In the genomic region with DNA sequence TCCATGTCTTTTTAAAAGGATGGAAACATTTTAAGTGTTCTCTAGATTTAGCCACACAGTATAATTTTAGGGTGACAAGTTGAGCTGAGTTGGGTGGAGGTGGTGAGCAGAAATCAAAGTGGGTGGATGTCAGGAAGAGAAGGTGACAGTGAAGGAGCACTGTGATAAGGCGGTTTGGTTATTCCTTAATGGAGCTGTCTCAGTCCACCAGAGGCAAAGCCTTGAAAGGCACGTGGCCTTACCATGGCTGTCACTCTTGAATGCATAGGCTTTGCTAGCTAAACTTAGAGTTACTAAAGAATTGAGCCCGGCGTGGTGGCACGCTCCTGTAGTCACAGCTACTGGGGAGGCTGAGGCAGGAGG, we compare ENCODE assay signal across 2 cellular contexts.
TF ChIP-seq lines count a peak whose summit lies in the region.

No MANE protein-coding gene starts in this region.

TF ChIP-seq in H1, 55 proteins besides CTCF, POLR2A, EP300 and RAD21:
- no peak for TF ChIP-seq JUN (IDR thresholded peaks at IDR 0.05; ENCODE audit: low read depth, low read length)
- no peak for TF ChIP-seq NRF1 (IDR thresholded peaks at IDR 0.05; ENCODE audit: low read depth, low read length)

TF ChIP-seq in neural cell, 6 proteins besides CTCF, POLR2A, EP300 and RAD21:
- TF ChIP-seq EZH2 (IDR thresholded peaks at IDR 0.05; ENCODE audit: borderline replicate concordance, insufficient read depth, low read length, poor library complexity, severe bottlenecking): no peak
- no peak for TF ChIP-seq REST (IDR thresholded peaks at IDR 0.05; ENCODE audit: borderline replicate concordance)
- TF ChIP-seq MXI1 (conservative IDR thresholded peaks at IDR 0.05; ENCODE audit: poor library complexity, severe bottlenecking): no peak
- no peak for TF ChIP-seq POLR2AphosphoS5 (IDR thresholded peaks at IDR 0.05)
- TF ChIP-seq SMC3 (conservative IDR thresholded peaks at IDR 0.05; ENCODE audit: poor library complexity): no peak
- no peak for TF ChIP-seq TAF1 (IDR thresholded peaks at IDR 0.05; ENCODE audit: low read depth)
